In the genomic region with DNA sequence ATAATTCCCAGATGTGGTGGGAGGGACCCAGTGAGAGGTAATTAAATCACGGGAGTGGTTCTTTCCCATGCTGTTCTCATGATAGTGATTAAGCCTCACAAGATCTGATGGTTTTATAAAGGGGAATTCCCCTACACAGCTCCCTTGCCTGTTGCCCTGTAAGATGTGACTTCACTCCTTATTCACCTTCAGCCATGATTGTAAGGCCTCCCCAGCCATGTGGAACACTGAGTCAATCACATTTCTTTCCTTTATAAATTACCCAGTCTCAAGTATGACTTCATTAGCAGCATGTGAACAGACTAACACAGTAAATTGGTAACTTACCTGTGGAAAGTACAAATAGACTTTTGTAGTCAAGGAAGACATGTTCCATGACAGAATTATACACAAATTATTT, we compare ENCODE assay signal across 39 cellular contexts. TPM values are rescaled to one million over a fixed set of nuclear protein-coding genes. Genes with fewer than 3 reads are reported as not detected.
"Had no signal": no experiment of that assay in that cellular context is flagged by ENCODE, and none has a peak within 500 bp of the region (broad histone marks: within the 10 kb centered on the region; RNA-seq: fewer than 3 reads in every experiment).

No MANE protein-coding gene starts in this region.

- H3K4me3 ChIP-seq: MG63 had no signal

- H3K36me3 ChIP-seq: MG63 had no signal

- H3K9me3 ChIP-seq: MG63 had no signal

- DNase-seq: Karpas-422, Kasumi-1, MG63, MM.1S, MV-4-11, NCI-H1048, NCI-H1092, NCI-H1092 treated with DMSO at 0.1 percent for 48 hours, NCI-H1105, NCI-H1105 treated with DMSO at 0.1 percent for 48 hours, NCI-H1417, NCI-H1417 treated with DMSO at 0.1 percent for 48 hours, NCI-H1436, NCI-H1436 treated with DMSO at 0.1 percent for 48 hours, NCI-H146, NCI-H1694, NCI-H1694 treated with DMSO at 0.1 percent for 48 hours, NCI-H187, NCI-H187 treated with DMSO at 0.1 percent for 48 hours, NCI-H1930, NCI-H2029, NCI-H2029 treated with DMSO at 0.1 percent for 48 hours, NCI-H2081, NCI-H2081 treated with DMSO at 0.1 percent for 48 hours, NCI-H2107, NCI-H2171, NCI-H2171 treated with DMSO at 0.1 percent for 48 hours, NCI-H2227 treated with DMSO at 0.1 percent for 48 hours, NCI-H226, NCI-H345, NCI-H446, NCI-H446 treated with DMSO at 0.1 percent for 48 hours, NCI-H510A, NCI-H510A treated with DMSO at 0.1 percent for 48 hours had no signal

- H3K27me3 ChIP-seq: MG63 had no signal

- H3K27ac ChIP-seq: KMS-11 had no signal

RNA-seq across cellular contexts. Expression of a gene that starts 55.2 kb away (rescaled TPM):
- total RNA-seq: LHCN-M2, M059J, MCF 10A, NCI-H460 had no signal
